23 cellular contexts compared by ENCODE assay signal in genomic region chr17:78031435-78031834, GRCh38.
"Had no signal": no experiment of that assay in that cellular context is flagged by ENCODE, and none has a peak within 500 bp of the region (broad histone marks: within the 10 kb centered on the region; RNA-seq: fewer than 3 reads in every experiment).

No MANE protein-coding gene starts in this region.

- H3K4me3 Mint-ChIP-seq: dendritic cell treated with granulocyte-macrophage colony-stimulating factor and Interleukin-4, amounts not matched to agents 40 ng/mL and 50 ng/mL, for 4 days; effector memory CD8-positive, alpha-beta T cell; immature natural killer cell; memory B cell; naive B cell; nephron; stimulated activated effector memory CD8-positive, alpha-beta T cell treated with anti-CD3 and anti-CD28 coated beads, Interleukin-12 subunit alpha, Interleukin-12 subunit beta, amount 100 ng/mL, for 72 hours had no signal

- H3K9me3 ChIP-seq: esophagus squamous epithelium, left ventricle myocardium inferior, lower lobe of right lung, pancreas, tibial nerve, upper lobe of right lung, vagina had no signal

- H3K4me1 Mint-ChIP-seq: memory B cell had no signal

- H3K27me3 Mint-ChIP-seq: dendritic cell treated with granulocyte-macrophage colony-stimulating factor and Interleukin-4, amounts not matched to agents 40 ng/mL and 50 ng/mL, for 4 days; effector memory CD8-positive, alpha-beta T cell; memory B cell; naive B cell; progenitor cell of endocrine pancreas had no signal

- H3K4me1 ChIP-seq: pancreas, upper lobe of right lung, vagina had no signal

- H3K27ac Mint-ChIP-seq: dendritic cell treated with granulocyte-macrophage colony-stimulating factor and Interleukin-4, amounts not matched to agents 40 ng/mL and 50 ng/mL, for 4 days; effector memory CD8-positive, alpha-beta T cell; memory B cell; naive B cell; progenitor cell of endocrine pancreas had no signal

- DNase-seq: effector memory CD8-positive, alpha-beta T cell; esophagus squamous epithelium; immature natural killer cell; left cardiac atrium; left ventricle myocardium inferior; lower lobe of right lung; naive B cell; occipital lobe; pancreas; small intestine; stimulated activated CD4-positive, alpha-beta T cell treated with anti-CD3 and anti-CD28 coated beads, Interleukin-4, amount 100 ng/mL, for 1 hour; stimulated activated CD8-positive, alpha-beta memory T cell treated with anti-CD3 and anti-CD28 coated beads, Interleukin-4, amount 100 ng/mL, for 48 hours; stimulated activated naive CD8-positive, alpha-beta T cell treated with anti-CD3 and anti-CD28 coated beads, Interleukin-15, Interleukin-2, amounts not matched to agents 100 U/mL and 50 U/mL, for 24 hours; upper lobe of right lung had no signal

- ATAC-seq: effector memory CD8-positive, alpha-beta T cell; foreskin keratinocyte; lower lobe of right lung; pancreas; stimulated activated effector memory CD8-positive, alpha-beta T cell treated with anti-CD3 and anti-CD28 coated beads, Interleukin-12 subunit alpha, Interleukin-12 subunit beta, amount 100 ng/mL, for 72 hours; stimulated activated naive CD8-positive, alpha-beta T cell treated with anti-CD3 and anti-CD28 coated beads, Interleukin-15, Interleukin-2, amounts not matched to agents 100 U/mL and 50 U/mL, for 24 hours; upper lobe of right lung had no signal

- H3K27ac ChIP-seq: epithelial cell of prostate, esophagus squamous epithelium, foreskin keratinocyte, lower lobe of right lung, pancreas, upper lobe of right lung, vagina had no signal

- H3K4me3 ChIP-seq: esophagus squamous epithelium, left ventricle myocardium inferior, lower lobe of right lung, pancreas, tibial nerve, upper lobe of right lung, vagina had no signal

- H3K27me3 ChIP-seq: esophagus squamous epithelium, foreskin keratinocyte, pancreas, tibial nerve, upper lobe of right lung, vagina had no signal

- H3K9me3 Mint-ChIP-seq: dendritic cell treated with granulocyte-macrophage colony-stimulating factor and Interleukin-4, amounts not matched to agents 40 ng/mL and 50 ng/mL, for 4 days; effector memory CD8-positive, alpha-beta T cell; immature natural killer cell; memory B cell; naive B cell; nephron; stimulated activated effector memory CD8-positive, alpha-beta T cell treated with anti-CD3 and anti-CD28 coated beads, Interleukin-12 subunit alpha, Interleukin-12 subunit beta, amount 100 ng/mL, for 72 hours had no signal
